In the genomic region with DNA sequence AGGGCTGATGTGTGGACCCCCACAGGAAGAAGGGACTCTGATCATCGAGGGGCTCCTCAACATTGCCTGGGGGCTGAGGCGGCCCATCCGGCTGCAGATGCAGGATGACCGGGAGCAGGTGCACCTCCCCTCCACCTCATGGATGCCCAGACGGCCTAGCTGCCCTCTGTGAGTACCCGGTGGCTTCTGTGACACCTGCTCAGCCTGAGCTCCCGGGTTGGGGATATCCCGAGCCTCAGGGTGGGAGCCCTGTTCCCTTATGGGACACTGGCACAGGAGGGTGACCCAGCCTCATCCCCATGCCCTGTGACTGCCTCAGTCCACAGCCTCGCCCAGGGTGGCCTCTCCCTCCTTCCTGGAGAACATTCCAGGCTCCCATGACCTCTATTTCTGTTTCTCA, we compare ENCODE assay signal across 12 cellular contexts. TPM values are rescaled to one million over a fixed set of nuclear protein-coding genes. Genes with fewer than 3 reads are reported as not detected.
DNase-seq lines count a peak whose midpoint lies in the region; ATAC-seq and TF ChIP-seq lines count a peak whose summit lies in the region.
"Had no signal": no experiment of that assay in that cellular context is flagged by ENCODE, and none has a peak within 500 bp of the region (broad histone marks: within the 10 kb centered on the region; RNA-seq: fewer than 3 reads in every experiment).

No MANE protein-coding gene starts in this region.

- no peak for TF ChIP-seq RAD21 in IMR-90 (IDR thresholded peaks at IDR 0.05; ENCODE audit: low read length)

- TF ChIP-seq CTCF in IMR-90 (conservative IDR thresholded peaks at IDR 0.05; ENCODE audit: low read depth, low read length) (no peak), coronary artery (IDR thresholded peaks at IDR 0.05) (no peak), lung (IDR thresholded peaks at IDR 0.05; ENCODE audit: control extremely low read depth, extremely low read depth) (no peak)

- no peak overlapping the region for H3K4me3 ChIP-seq in IMR-90 (ENCODE audit: insufficient read depth, low read depth, low read length)
- H3K4me3 ChIP-seq in coronary artery, result peak overlapping the region; percentile 15
- H3K4me3 ChIP-seq in lung, result no peak overlapping the region
- H3K4me3 ChIP-seq: cardiac muscle cell had no signal

- dilution Hi-C loops in IMR-90 (cut with HindIII; ENCODE audit: low sequenced_read_pairs, unreplicated experiment), result no loop called here

- POLR2A ChIA-PET in IMR-90 (lab: Charles Lee; ENCODE audit: unreplicated experiment), result no interaction called here
- POLR2A ChIA-PET in activated CD4-positive, alpha-beta T cell treated with anti-CD3 and anti-CD28 coated beads for 36 hours (lab: Charles Lee), result no interaction called here

- no peak overlapping the region for H3K27ac Mint-ChIP-seq in activated CD4-positive, alpha-beta T cell treated with anti-CD3 and anti-CD28 coated beads for 36 hours

- H3K4me3 Mint-ChIP-seq in activated CD4-positive, alpha-beta T cell treated with anti-CD3 and anti-CD28 coated beads for 36 hours, result no peak overlapping the region

- peak overlapping the region; percentile 80; the same call in 2 of the 3 replicates for H2BK15ac ChIP-seq in IMR-90 (ENCODE audit: low read depth, low read length)

- H3K27ac ChIP-seq in IMR-90 (ENCODE audit: insufficient read depth, low read length) (peak overlapping the region; percentile 98), coronary artery (peak overlapping the region; percentile 95 to 97), lung (ENCODE audit: low read depth in 1 of 2, low read length in 1 of 2) (peak overlapping the region; percentile 15 to 97), substantia nigra (ENCODE audit: low read depth, low read length, poor library complexity, severe bottlenecking) (peak overlapping the region; percentile 6)
- H3K27ac ChIP-seq: cardiac muscle cell had no signal

- H3K18ac ChIP-seq in IMR-90 (ENCODE audit: low read depth, low read length), result peak overlapping the region; percentile 94; the same call in 1 of the 2 replicates

- peak overlapping the region; percentile 73 for H3K14ac ChIP-seq in IMR-90 (replicated peaks; ENCODE audit: low read depth, low read length)

- H2BK120ac ChIP-seq in IMR-90 (ENCODE audit: low read depth, low read length), result peak overlapping the region; percentile 92

- H4K91ac ChIP-seq in IMR-90 (ENCODE audit: insufficient read depth, low read depth, low read length), result peak overlapping the region; percentile 97

- H3K79me1 ChIP-seq in IMR-90 (ENCODE audit: low read depth in 1 of 2, low read length in 2 of 2), result peaks cover 0 to 40% of the 10 kb centered on the region in 2 experiments; a peak in 2 of 4 replicates

- no peaks in the 10 kb centered on the region for H3K27me3 Mint-ChIP-seq in activated CD4-positive, alpha-beta T cell treated with anti-CD3 and anti-CD28 coated beads for 36 hours

- no peak overlapping the region for H3K9ac ChIP-seq in IMR-90 (ENCODE audit: low read depth, low read length)

- H4K5ac ChIP-seq in IMR-90 (ENCODE audit: low read depth, low read length), result peak overlapping the region; percentile 96

- H3K4me1 ChIP-seq in IMR-90 (ENCODE audit: control insufficient read depth, insufficient read depth, low read length), result peaks cover 70% of the 10 kb centered on the region
- H3K4me1 ChIP-seq in lung (ENCODE audit: control insufficient read depth in 2 of 2, insufficient read depth in 2 of 2, low read length in 2 of 2), result peaks cover 24 to 52% of the 10 kb centered on the region in 2 donors

- no peak for ATAC-seq in IMR-90 (ENCODE audit: low read depth)
- ATAC-seq in lung (ENCODE audit: insufficient read depth, low FRiP score), result no peak
- ATAC-seq in activated CD4-positive, alpha-beta T cell treated with anti-CD3 and anti-CD28 coated beads for 36 hours, result no peak
- ATAC-seq in GM18909 (IDR thresholded peaks at IDR 0.05; ENCODE audit: poor library complexity, unreplicated experiment), result no peak

- no peak overlapping the region for H3K23ac ChIP-seq in IMR-90 (ENCODE audit: low read depth, low read length)

- H2AK9ac ChIP-seq in IMR-90 (replicated peaks; ENCODE audit: low read depth, low read length, poor library complexity), result peak overlapping the region; percentile 88

- H3K36me3 ChIP-seq in IMR-90 (ENCODE audit: control insufficient read depth, insufficient read depth, low read length) (peaks cover 5% of the 10 kb centered on the region; the same call in 1 of the 2 replicates), lung (ENCODE audit: control insufficient read depth in 2 of 2, insufficient read depth in 2 of 2, low read length in 2 of 2) (peaks cover 0 to 11% of the 10 kb centered on the region in 2 donors)
- H3K36me3 ChIP-seq: cardiac muscle cell had no signal

- no peaks in the 10 kb centered on the region for H3K36me3 Mint-ChIP-seq in activated CD4-positive, alpha-beta T cell treated with anti-CD3 and anti-CD28 coated beads for 36 hours (ENCODE audit: low read depth)

- WGBS in IMR-90 (ENCODE audit: extremely low coverage in 2 of 2, insufficient read length in 1 of 2), 2 experiments, result no CpG with 5 or more reads among the region's 9 CpGs
- 91 to 98% methylated on average over 9 of the region's 9 CpGs for WGBS in lung, 2 donors

- intact Hi-C loops in IMR-90 (cut with micrococcal nuclease), result no loop called here
- intact Hi-C loops in activated CD4-positive, alpha-beta T cell treated with anti-CD3 and anti-CD28 coated beads for 36 hours (cut with DNase I, micrococcal nuclease), result no loop called here

- peak overlapping the region; percentile 98 for H2BK20ac ChIP-seq in IMR-90 (ENCODE audit: low read depth, low read length)

- peaks cover 54% of the 10 kb centered on the region for H3K9me1 ChIP-seq in IMR-90 (ENCODE audit: insufficient read depth, low read length)

- BruUV-seq in IMR-90 (replicated peaks; lab: Mats Ljungman, UMichigan), result no TSS peak

- CTCF ChIA-PET in IMR-90 (lab: Yijun Ruan, JAX), result interaction anchor here (1.7 kb wide), 1 partner anchor 20 kb away, joined by 4 read pairs; no protein-coding TSS in a partner anchor
- CTCF ChIA-PET in activated CD4-positive, alpha-beta T cell treated with anti-CD3 and anti-CD28 coated beads for 36 hours (lab: Charles Lee), result no interaction called here

- peaks cover 3% of the 10 kb centered on the region for H3K4me1 Mint-ChIP-seq in activated CD4-positive, alpha-beta T cell treated with anti-CD3 and anti-CD28 coated beads for 36 hours

- no peaks in the 10 kb centered on the region for H4K20me1 ChIP-seq in IMR-90 (ENCODE audit: insufficient read depth, low read length)

- peak overlapping the region; percentile 97 for H2BK5ac ChIP-seq in IMR-90 (ENCODE audit: low read depth, low read length, poor library complexity, severe bottlenecking)

- no peak overlapping the region for H3K56ac ChIP-seq in IMR-90 (ENCODE audit: extremely low read depth, insufficient read depth, low read length)

- H3K4ac ChIP-seq in IMR-90 (ENCODE audit: low read depth, low read length), result peak overlapping the region; percentile 87

- H2AK5ac ChIP-seq in IMR-90 (ENCODE audit: low read depth, low read length), result peak overlapping the region; percentile 94

- H2AFZ ChIP-seq in IMR-90 (replicated peaks; ENCODE audit: low read length, poor library complexity), result peak overlapping the region; percentile 72

- no peak overlapping the region for H3K4me2 ChIP-seq in IMR-90 (ENCODE audit: low read depth, low read length)

- H3K27me3 ChIP-seq in IMR-90 (ENCODE audit: control insufficient read depth, insufficient read depth, low read length) (no peaks in the 10 kb centered on the region), lung (ENCODE audit: control insufficient read depth, insufficient read depth) (no peaks in the 10 kb centered on the region)
- H3K27me3 ChIP-seq: cardiac muscle cell had no signal

- no peaks in the 10 kb centered on the region for H3K9me3 Mint-ChIP-seq in activated CD4-positive, alpha-beta T cell treated with anti-CD3 and anti-CD28 coated beads for 36 hours (ENCODE audit: low read depth)

- DNase-seq in IMR-90, result no peak
- DNase-seq in coronary artery (ENCODE audit: low spot score), result no peak
- DNase-seq in lung (ENCODE audit: low spot score), result no peak
- no peak for DNase-seq in substantia nigra (lab: John Stamatoyannopoulos, UW)
- no peak for DNase-seq in activated CD4-positive, alpha-beta T cell treated with anti-CD3 and anti-CD28 coated beads for 36 hours
- DNase-seq in NCI-H82 (lab: John Stamatoyannopoulos, UW), result no peak
- no peak for DNase-seq in DMS53 treated with DMSO at 0.1 percent for 48 hours (lab: John Stamatoyannopoulos, UW; ENCODE audit: unreplicated experiment)
- DNase-seq: activated naive CD4-positive, alpha-beta T cell; DMS79; MM.1S had no signal

- TF ChIP-seq POLR2A in IMR-90 (IDR thresholded peaks at IDR 0.05; ENCODE audit: low read depth, low read length), result no peak

- in situ Hi-C loops in IMR-90 (cut with MboI; ENCODE audit: low sequenced_read_pairs), result loop anchor here (25.0 kb wide), 4 partner anchors 1030 to 1845 kb away; a partner anchor contains a TSS

- H3K9me3 ChIP-seq in IMR-90 (ENCODE audit: control insufficient read depth, insufficient read depth, low read length) (no peaks in the 10 kb centered on the region), lung (ENCODE audit: control insufficient read depth in 2 of 2, insufficient read depth in 1 of 2, low read length in 1 of 2) (no peaks in the 10 kb centered on the region)

- H4K8ac ChIP-seq in IMR-90 (ENCODE audit: low read depth in 2 of 2, low read length in 2 of 2), result peak overlapping the region; percentile 90; a peak in 3 of 4 replicates

TF ChIP-seq in IMR-90, 13 proteins besides CTCF, POLR2A, EP300 and RAD21 (continues in another document):
- no peak for TF ChIP-seq MAFK (IDR thresholded peaks at IDR 0.05; ENCODE audit: low read depth, low read length)

RNA-seq across cellular contexts. Expression of a gene that starts 3.9 kb away (rescaled TPM):
- 11.7 and 13.6 TPM in 2 replicates for total RNA-seq in IMR-90 (2012; rRNA removed)
- 19.7 and 30.0 TPM in 2 replicates for polyA plus RNA-seq in IMR-90 (2012; rRNA removed)
- polyA plus RNA-seq in IMR-90 (2012; cell fraction: cytosol; rRNA removed), result 16.4 and 30.1 TPM in 2 replicates
- 18.4 and 24.2 TPM in 2 replicates for polyA plus RNA-seq in IMR-90 (2012; cell fraction: nucleus; rRNA removed; ENCODE audit: low replicate concordance)
- total RNA-seq in lung, result 100 to 1,000 TPM in 1 of 2 donors, 10 to 100 TPM in 1; 37.0 to 149 TPM
- 10 to 100 TPM; 48.3 to 91.9 TPM for polyA plus RNA-seq in lung
- total RNA-seq in activated CD4-positive, alpha-beta T cell treated with anti-CD3 and anti-CD28 coated beads for 36 hours, result under 1 TPM; 0.28 to 0.34 TPM

RNA-seq across cellular contexts. Expression of a gene that starts 18.2 kb away (rescaled TPM):
- total RNA-seq in IMR-90 (2012; rRNA removed), result 12.4 and 18.6 TPM in 2 replicates
- polyA plus RNA-seq in IMR-90 (2012; rRNA removed), result 8.4 and 10.6 TPM in 2 replicates
- 1.7 and 2.4 TPM in 2 replicates for polyA plus RNA-seq in IMR-90 (2012; cell fraction: cytosol; rRNA removed)
- polyA plus RNA-seq in IMR-90 (2012; cell fraction: nucleus; rRNA removed; ENCODE audit: low replicate concordance), result 0.39 and 4.0 TPM in 2 replicates
- total RNA-seq in lung, result 10 to 100 TPM; 17.7 to 40.7 TPM
- 10 to 100 TPM; 16.8 to 18.6 TPM for polyA plus RNA-seq in lung
- total RNA-seq in activated CD4-positive, alpha-beta T cell treated with anti-CD3 and anti-CD28 coated beads for 36 hours, result 10 to 100 TPM; 18.8 to 21.6 TPM

RNA-seq across cellular contexts. Expression of a gene that starts 22.9 kb away (rescaled TPM):
- total RNA-seq in IMR-90 (2012; rRNA removed) (5.9 and 6.1 TPM in 2 replicates), lung (10 to 100 TPM; 38.8 to 44.3 TPM)
- polyA plus RNA-seq in IMR-90 (2012; rRNA removed) (8.6 and 10.1 TPM in 2 replicates), lung (10 to 100 TPM; 19.5 to 55.4 TPM)
- 4.5 and 6.1 TPM in 2 replicates for polyA plus RNA-seq in IMR-90 (2012; cell fraction: cytosol; rRNA removed)
- 46.1 and 53.0 TPM in 2 replicates for polyA plus RNA-seq in IMR-90 (2012; cell fraction: nucleus; rRNA removed; ENCODE audit: low replicate concordance)
- total RNA-seq in activated CD4-positive, alpha-beta T cell treated with anti-CD3 and anti-CD28 coated beads for 36 hours, result 1 to 10 TPM; 1.0 to 1.3 TPM

Comparison
In these comparisons a context has a peak if more than half of its experiments do, and no peak if none do; other contexts are left out.
1. H3K27ac ChIP-seq: peak in every context shown above with its lines; median percentile 98 in IMR-90; 96 in coronary artery; 56 in lung; 6 in substantia nigra.